8 cellular contexts compared by ENCODE assay signal in the genomic region with DNA sequence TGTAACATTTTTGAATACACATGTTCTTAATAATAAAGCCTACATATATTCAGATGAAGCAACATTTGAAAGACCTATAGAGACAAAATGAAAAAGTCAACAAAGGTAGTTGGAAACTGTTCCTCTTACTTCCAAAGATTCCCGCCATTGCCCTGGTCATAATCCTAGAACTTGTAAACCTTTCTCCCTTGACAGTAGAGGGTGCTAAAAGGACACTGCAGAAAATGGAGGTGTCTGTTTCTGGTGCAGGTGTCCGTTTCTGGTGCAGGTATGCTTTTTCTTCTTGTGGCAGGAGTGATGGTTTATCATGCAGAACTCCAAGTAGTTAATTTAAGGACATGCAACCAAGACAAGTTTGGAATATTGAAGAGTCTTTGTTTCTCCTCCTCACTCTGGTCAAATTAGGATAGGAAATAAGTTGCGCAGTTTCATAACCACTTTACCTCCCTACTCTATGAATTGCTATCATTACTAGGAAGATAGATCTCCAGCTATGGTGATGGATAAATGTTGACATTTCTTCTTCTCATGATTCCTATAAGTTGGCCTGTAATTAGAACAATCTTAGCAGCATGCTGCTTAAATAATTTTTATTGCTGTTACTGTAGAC. TPM values are rescaled to one million over a fixed set of nuclear protein-coding genes. Genes with fewer than 3 reads are reported as not detected.
DNase-seq lines count a peak whose midpoint lies in the region; ATAC-seq and TF ChIP-seq lines count a peak whose summit lies in the region.

No MANE protein-coding gene starts in this region.

- H3K36me3 Mint-ChIP-seq in activated T-cell treated with anti-CD3 and anti-CD28 coated beads, Interleukin-2, amount 50 U/mL, for 72 hours (ENCODE audit: insufficient read depth in 2 of 2): no peaks in the 10 kb centered on the region

- H3K4me3 ChIP-seq in SU-DHL-6 (ENCODE audit: insufficient read depth, low read length, poor library complexity, severe bottlenecking) (no peak overlapping the region), ovary (no peak overlapping the region)

- DNase-seq in AG20443 (ENCODE audit: low spot score) (peak; percentile 11), HuH-7.5 (ENCODE audit: low spot score) (peak; percentile 3), left lobe of liver (ENCODE audit: low spot score) (no peak), ovary (no peak)
- DNase-seq in activated T-cell treated with anti-CD3 and anti-CD28 coated beads, Interleukin-2, amount 50 U/mL, for 72 hours: no peak

- H3K4me2 ChIP-seq in SU-DHL-6 (ENCODE audit: low read depth, low read length, poor library complexity, severe bottlenecking): no peak overlapping the region

- 67 to 68% (median 67%) methylated on average over 3 of the region's 3 CpGs for WGBS in ovary, 3 donors

- no peaks in the 10 kb centered on the region for H3K4me1 ChIP-seq in ovary (ENCODE audit: insufficient read depth)

- no peak overlapping the region for H3K4me3 Mint-ChIP-seq in activated T-cell treated with anti-CD3 and anti-CD28 coated beads, Interleukin-2, amount 50 U/mL, for 72 hours

- no peaks in the 10 kb centered on the region for H3F3A ChIP-seq in SU-DHL-6 (ENCODE audit: insufficient read depth)

- no peaks in the 10 kb centered on the region for H3K9me3 Mint-ChIP-seq in activated T-cell treated with anti-CD3 and anti-CD28 coated beads, Interleukin-2, amount 50 U/mL, for 72 hours

- H3K27ac ChIP-seq in SU-DHL-6 (ENCODE audit: low read depth, low read length) (no peak overlapping the region), ovary (no peak overlapping the region)

- H3K36me3 ChIP-seq in SU-DHL-6 (ENCODE audit: low read length) (no peaks in the 10 kb centered on the region), ovary (no peaks in the 10 kb centered on the region)

- H4K20me1 ChIP-seq in SU-DHL-6 (ENCODE audit: low read depth, low read length): no peaks in the 10 kb centered on the region

- no peak overlapping the region for H2AFZ ChIP-seq in SU-DHL-6 (ENCODE audit: low read depth, low read length, severe bottlenecking)

- no peaks in the 10 kb centered on the region for H3K27me3 ChIP-seq in SU-DHL-6 (ENCODE audit: low read length)
- H3K27me3 ChIP-seq in ovary: no peaks in the 10 kb centered on the region

- no peak for TF ChIP-seq EP300 in ovary (IDR thresholded peaks at IDR 0.05)

- TF ChIP-seq CTCF in SU-DHL-6 (IDR thresholded peaks at IDR 0.05; ENCODE audit: insufficient read depth, low read length, poor library complexity, severe bottlenecking) (peak; percentile 27), ovary (IDR thresholded peaks at IDR 0.05) (no peak)

- intact Hi-C loops in ovary (cut with DNase I): no loop called here

- H3K27ac Mint-ChIP-seq in activated T-cell treated with anti-CD3 and anti-CD28 coated beads, Interleukin-2, amount 50 U/mL, for 72 hours: no peak overlapping the region

- no peak for TF ChIP-seq POLR2A in ovary (IDR thresholded peaks at IDR 0.05)

- H3K27me3 Mint-ChIP-seq in activated T-cell treated with anti-CD3 and anti-CD28 coated beads, Interleukin-2, amount 50 U/mL, for 72 hours (ENCODE audit: low read depth): no peaks in the 10 kb centered on the region

- ATAC-seq in GM19351 (IDR thresholded peaks at IDR 0.05; ENCODE audit: unreplicated experiment) (peak; percentile 66), left lobe of liver (peak; percentile 90), GM19328 (IDR thresholded peaks at IDR 0.05; ENCODE audit: unreplicated experiment) (no peak)
- ATAC-seq in activated T-cell treated with anti-CD3 and anti-CD28 coated beads, Interleukin-2, amount 50 U/mL, for 72 hours (replicated peaks in 1 of 2): no peak

- no peak overlapping the region for H3K9ac ChIP-seq in SU-DHL-6 (ENCODE audit: low read length)

- H3K9me2 ChIP-seq in SU-DHL-6 (replicated peaks; ENCODE audit: insufficient read depth, low read length): no peaks in the 10 kb centered on the region

- H3K9me3 ChIP-seq in SU-DHL-6 (ENCODE audit: insufficient read depth, low read length) (no peaks in the 10 kb centered on the region), ovary (no peaks in the 10 kb centered on the region)

- H3K4me1 Mint-ChIP-seq in activated T-cell treated with anti-CD3 and anti-CD28 coated beads, Interleukin-2, amount 50 U/mL, for 72 hours (ENCODE audit: low read depth): no peaks in the 10 kb centered on the region

- no peaks in the 10 kb centered on the region for H3K79me2 ChIP-seq in SU-DHL-6 (ENCODE audit: insufficient read depth, low read length)

RNA-seq across cellular contexts. Expression of a gene that starts 56.0 kb away (rescaled TPM):
- total RNA-seq in left lobe of liver: 9.9 TPM
- total RNA-seq in activated T-cell treated with anti-CD3 and anti-CD28 coated beads, Interleukin-2, amount 50 U/mL, for 72 hours: 1 to 10 TPM; 6.3 to 7.8 TPM
- 10 to 100 TPM in 5 of 7 donors, 1 to 10 TPM in 2; 8.4 to 61.8 (median 11.7) TPM for total RNA-seq in ovary
- polyA plus RNA-seq in ovary: 10 to 100 TPM; 22.6 to 23.1 TPM

Comparison
In these comparisons a context has a peak if more than half of its experiments do, and no peak if none do; other contexts are left out.
1. DNase-seq: peak in AG20443 (single experiment) and HuH-7.5 (single experiment); none in left lobe of liver (single experiment), activated T-cell treated with anti-CD3 and anti-CD28 coated beads, Interleukin-2, amount 50 U/mL, for 72 hours (0 of 2) and ovary (0 of 5).
2. ATAC-seq: peak in GM19351 (single experiment) and left lobe of liver (single experiment); none in activated T-cell treated with anti-CD3 and anti-CD28 coated beads, Interleukin-2, amount 50 U/mL, for 72 hours (0 of 2) and GM19328 (single experiment).